ENCODE assay signal across 23 cellular contexts in genomic region chr1:157040802-157041201, GRCh38. TPM values are rescaled to one million over a fixed set of nuclear protein-coding genes. Genes with fewer than 3 reads are reported as not detected.
DNase-seq lines count a peak whose midpoint lies in the region; ATAC-seq, FAIRE-seq and TF ChIP-seq lines count a peak whose summit lies in the region.
"Had no signal": no experiment of that assay in that cellular context is flagged by ENCODE, and none has a peak within 500 bp of the region (broad histone marks: within the 10 kb centered on the region; RNA-seq: fewer than 3 reads in every experiment).

No MANE protein-coding gene starts in this region.

- intact Hi-C loops in posterior vena cava (cut with DNase I), result no loop called here
- intact Hi-C loops in CD8-positive, alpha-beta T cell (cut with DNase I, micrococcal nuclease), result no loop called here

- H3K9me3 Mint-ChIP-seq in neural crest cell, result no peaks in the 10 kb centered on the region
- no peaks in the 10 kb centered on the region for H3K9me3 Mint-ChIP-seq in CD8-positive, alpha-beta T cell
- H3K9me3 Mint-ChIP-seq: natural killer cell had no signal

- peak; percentile 72 for DNase-seq in EL
- DNase-seq in OCI-M1 (lab: John Stamatoyannopoulos, UW), result peak; percentile 65
- DNase-seq in dermis blood vessel endothelial cell, result peak; percentile 34
- no peak for DNase-seq in neural crest cell (ENCODE audit: low read depth, low spot score)
- DNase-seq in posterior vena cava (ENCODE audit: low spot score), result no peak
- no peak for DNase-seq in H54 (ENCODE audit: insufficient read length, low spot score)
- no peak for DNase-seq in CD8-positive, alpha-beta T cell
- DNase-seq in BE2C, result no peak
- DNase-seq: activated naive CD4-positive, alpha-beta T cell; caudate nucleus; CD4-positive, alpha-beta memory T cell; GOT3; Kasumi-1; left ventricle myocardium superior; natural killer cell; NCI-H1930; retina; SHP77; stimulated activated CD4-positive, alpha-beta T cell treated with anti-CD3 and anti-CD28 coated beads, Interleukin-2, amount 100 ng/mL, for 24 hours had no signal

- POLR2A ChIA-PET in CD8-positive, alpha-beta T cell (lab: Charles Lee), result no interaction called here

- no peak for ATAC-seq in CD8-positive, alpha-beta T cell
- ATAC-seq: left ventricle myocardium superior, natural killer cell had no signal

- H3K36me3 ChIP-seq in CD8-positive, alpha-beta T cell (ENCODE audit: insufficient read depth, low read length), result no peaks in the 10 kb centered on the region
- H3K36me3 ChIP-seq in BE2C, result no peaks in the 10 kb centered on the region; the same call in 1 of the 2 replicates

- H3K4me1 Mint-ChIP-seq in neural crest cell, result peaks cover 76% of the 10 kb centered on the region
- peaks cover 4% of the 10 kb centered on the region for H3K4me1 Mint-ChIP-seq in CD8-positive, alpha-beta T cell (ENCODE audit: low read depth)

- no peak overlapping the region for H3K4me3 ChIP-seq in CD8-positive, alpha-beta T cell (ENCODE audit: low read depth, low read length)
- no peak overlapping the region for H3K4me3 ChIP-seq in BE2C (ENCODE audit: low read depth, low read length)

- CTCF ChIA-PET in CD8-positive, alpha-beta T cell (lab: Charles Lee), result no interaction called here

- H3K4me3 Mint-ChIP-seq in neural crest cell, result peak overlapping the region; percentile 38
- no peak overlapping the region for H3K4me3 Mint-ChIP-seq in CD8-positive, alpha-beta T cell
- H3K4me3 Mint-ChIP-seq: CD4-positive, alpha-beta memory T cell; natural killer cell had no signal

- no peak for FAIRE-seq in H54 (lab: Jason Lieb, UNC)

- peaks cover 7% of the 10 kb centered on the region for H3K36me3 Mint-ChIP-seq in neural crest cell (ENCODE audit: low read depth)
- H3K36me3 Mint-ChIP-seq in CD8-positive, alpha-beta T cell, result no peaks in the 10 kb centered on the region
- H3K36me3 Mint-ChIP-seq: CD4-positive, alpha-beta memory T cell; natural killer cell had no signal

- TF ChIP-seq POLR2A in H54 (IDR thresholded peaks at IDR 0.05; ENCODE audit: low read depth, low read length), result no peak

- peaks cover 4% of the 10 kb centered on the region for H3K4me1 ChIP-seq in CD8-positive, alpha-beta T cell (ENCODE audit: insufficient read depth, low read length)
- H3K4me1 ChIP-seq in BE2C, result no peaks in the 10 kb centered on the region; the same call in none of the 2 replicates

- H3K27me3 Mint-ChIP-seq in neural crest cell (ENCODE audit: low read depth), result no peaks in the 10 kb centered on the region
- peaks cover 44% of the 10 kb centered on the region for H3K27me3 Mint-ChIP-seq in CD8-positive, alpha-beta T cell (ENCODE audit: low read depth)

- no peak overlapping the region for H3K27ac ChIP-seq in CD8-positive, alpha-beta T cell (ENCODE audit: low read depth, low read length)
- H3K27ac ChIP-seq: epithelial cell of prostate had no signal

- no peaks in the 10 kb centered on the region for H3K9me3 ChIP-seq in CD8-positive, alpha-beta T cell (ENCODE audit: low read length)
- H3K9me3 ChIP-seq in BE2C, result no peaks in the 10 kb centered on the region; the same call in 1 of the 2 replicates

- TF ChIP-seq CTCF in neural crest cell (conservative IDR thresholded peaks at IDR 0.05) (no peak), BE2C (IDR thresholded peaks at IDR 0.05; ENCODE audit: low read depth, low read length) (no peak)
- no peak for TF ChIP-seq CTCF in CD8-positive, alpha-beta T cell (IDR thresholded peaks at IDR 0.05)

- H3K27ac Mint-ChIP-seq in neural crest cell (ENCODE audit: unreplicated experiment), result no peak overlapping the region
- no peak overlapping the region for H3K27ac Mint-ChIP-seq in CD8-positive, alpha-beta T cell
- H3K27ac Mint-ChIP-seq: CD4-positive, alpha-beta memory T cell; natural killer cell had no signal

- H3K27me3 ChIP-seq in CD8-positive, alpha-beta T cell (ENCODE audit: insufficient read depth, low read length), result no peaks in the 10 kb centered on the region
- no peaks in the 10 kb centered on the region for H3K27me3 ChIP-seq in BE2C

RNA-seq across cellular contexts. Expression of gene ARHGEF11, which starts 4.7 kb away (rescaled TPM):
- total RNA-seq in dermis blood vessel endothelial cell, result 22.0 and 23.3 TPM in 2 replicates
- total RNA-seq in neural crest cell, result 51.5 and 52.7 TPM in 2 replicates
- 10 to 100 TPM; 28.8 to 32.2 TPM for total RNA-seq in posterior vena cava
- total RNA-seq in CD8-positive, alpha-beta T cell, result 1 to 10 TPM; 5.9 to 6.1 TPM
- 44.0 TPM for polyA plus RNA-seq in BE2C (2012; ENCODE audit: insufficient read depth, insufficient read length, low read depth)

RNA-seq across cellular contexts. Expression of gene ETV3L, which starts 58.8 kb away (rescaled TPM):
- total RNA-seq in dermis blood vessel endothelial cell (not detected in 2 replicates), neural crest cell (0.19 and 0.23 TPM in 2 replicates), posterior vena cava (not detected)
- not detected for total RNA-seq in CD8-positive, alpha-beta T cell
- polyA plus RNA-seq in BE2C (2012; ENCODE audit: insufficient read depth, insufficient read length, low read depth), result not detected
- total RNA-seq: activated CD8-positive, alpha-beta memory T cell treated with anti-CD3 and anti-CD28 coated beads for 36 hours; CD4-positive, alpha-beta memory T cell; G401; left ventricle myocardium superior; natural killer cell; urinary bladder had no signal
- polyA plus RNA-seq: CD4-positive, alpha-beta memory T cell; urinary bladder had no signal

Comparison
In these comparisons a context has a peak if more than half of its experiments do, and no peak if none do; other contexts are left out.
1. DNase-seq: peak in EL (single experiment), OCI-M1 (single experiment) and dermis blood vessel endothelial cell (single experiment); none in neural crest cell (single experiment), posterior vena cava (single experiment), H54 (single experiment), CD8-positive, alpha-beta T cell (0 of 7) and BE2C (single experiment).